In genomic region chr6:151012321-151013294, GRCh38 we compare ENCODE assay signal across 22 cellular contexts.
DNase-seq lines count a peak whose midpoint lies in the region; ATAC-seq and TF ChIP-seq lines count a peak whose summit lies in the region.
"Had no signal": no experiment of that assay in that cellular context is flagged by ENCODE, and none has a peak within 500 bp of the region (broad histone marks: within the 10 kb centered on the region; RNA-seq: fewer than 3 reads in every experiment).

No MANE protein-coding gene starts in this region.

- POLR2A ChIA-PET in Panc1 (lab: Charles Lee), result no interaction called here

- H3K9me3 ChIP-seq in Panc1 (ENCODE audit: control insufficient read depth, insufficient read depth, low read depth, low read length), result no peaks in the 10 kb centered on the region
- H3K9me3 ChIP-seq: colonic mucosa, transverse colon had no signal

- no TSS peak for BruUV-seq in Panc1 (replicated peaks; lab: Mats Ljungman, UMichigan)

- peak; percentile 62 for DNase-seq in EL
- DNase-seq in Panc1 (ENCODE audit: low read depth, low spot score), result no peak
- DNase-seq in dermis microvascular lymphatic vessel endothelial cell (ENCODE audit: low read depth in 2 of 2), result peak; percentile 86 to 92
- no peak for DNase-seq in Kasumi-1 (lab: John Stamatoyannopoulos, UW)
- DNase-seq in C1 segment of cervical spinal cord (lab: John Stamatoyannopoulos, UW), result no peak
- no peak for DNase-seq in activated naive CD4-positive, alpha-beta T cell treated with anti-CD3 and anti-CD28 coated beads, Interleukin-2, amount 50 U/mL, for 16 hours
- DNase-seq: activated CD8-positive, alpha-beta memory T cell treated with anti-CD3 and anti-CD28 coated beads for 24 hours; activated T-cell treated with anti-CD3 and anti-CD28 coated beads, Interleukin-2, amount 50 U/mL, for 48 hours; colonic mucosa; DND-41; NCI-H1417; NCI-H510A; RPMI8226; stimulated activated naive CD8-positive, alpha-beta T cell treated with anti-CD3 and anti-CD28 coated beads, Interleukin-15, amount 100 ng/mL, for 72 hours; transverse colon had no signal

- H3K36me3 ChIP-seq in Panc1 (ENCODE audit: control insufficient read depth, insufficient read depth, low read length), result no peaks in the 10 kb centered on the region
- H3K36me3 ChIP-seq: colonic mucosa, transverse colon had no signal

- H3K27me3 ChIP-seq in Panc1 (ENCODE audit: control insufficient read depth, insufficient read depth, low read length), result no peaks in the 10 kb centered on the region
- H3K27me3 ChIP-seq: colonic mucosa, transverse colon had no signal

- H3K4me3 ChIP-seq in Panc1 (ENCODE audit: low read depth in 2 of 2, low read length in 2 of 2), result no peak overlapping the region
- H3K4me3 ChIP-seq: colonic mucosa, skin epidermis, transverse colon had no signal

- peak overlapping the region; percentile 6; the same call in 1 of the 2 replicates for H3K27ac ChIP-seq in Panc1 (ENCODE audit: low read length)
- H3K27ac ChIP-seq: colonic mucosa, parathyroid adenoma, skin epidermis, transverse colon had no signal

- no peak for TF ChIP-seq CTCF in Panc1 (IDR thresholded peaks at IDR 0.05)
- TF ChIP-seq CTCF in nephron (IDR thresholded peaks at IDR 0.05; ENCODE audit: unreplicated experiment in 3 of 3), result no peak

- H3K36me3 Mint-ChIP-seq in nephron (ENCODE audit: low read depth), result peaks cover 11% of the 10 kb centered on the region

- H3K9me3 Mint-ChIP-seq in nephron, result no peaks in the 10 kb centered on the region
- H3K9me3 Mint-ChIP-seq: activated naive CD4-positive, alpha-beta T cell treated with anti-CD3 and anti-CD28 coated beads, Interleukin-2, amount 50 U/mL, for 24 hours; stimulated activated naive CD8-positive, alpha-beta T cell treated with anti-CD3 and anti-CD28 coated beads, Interleukin-15, amount 100 ng/mL, for 72 hours had no signal

- H3K4me3 Mint-ChIP-seq in nephron, result no peak overlapping the region
- H3K4me3 Mint-ChIP-seq: activated naive CD4-positive, alpha-beta T cell treated with anti-CD3 and anti-CD28 coated beads, Interleukin-2, amount 50 U/mL, for 24 hours; stimulated activated naive CD8-positive, alpha-beta T cell treated with anti-CD3 and anti-CD28 coated beads, Interleukin-15, amount 100 ng/mL, for 72 hours had no signal

- no peaks in the 10 kb centered on the region for H3K27me3 Mint-ChIP-seq in nephron (ENCODE audit: low read depth)
- H3K27me3 Mint-ChIP-seq: activated naive CD4-positive, alpha-beta T cell treated with anti-CD3 and anti-CD28 coated beads, Interleukin-2, amount 50 U/mL, for 24 hours; stimulated activated naive CD8-positive, alpha-beta T cell treated with anti-CD3 and anti-CD28 coated beads, Interleukin-15, amount 100 ng/mL, for 72 hours had no signal

- H3K4me1 ChIP-seq in Panc1 (ENCODE audit: control insufficient read depth, insufficient read depth, low read length), result peaks cover 17% of the 10 kb centered on the region
- H3K4me1 ChIP-seq: colonic mucosa had no signal

- peak overlapping the region in 2 of 3 experiments; percentile 5 to 9 for H3K27ac Mint-ChIP-seq in nephron
- H3K27ac Mint-ChIP-seq: activated naive CD4-positive, alpha-beta T cell treated with anti-CD3 and anti-CD28 coated beads, Interleukin-2, amount 50 U/mL, for 24 hours; stimulated activated naive CD8-positive, alpha-beta T cell treated with anti-CD3 and anti-CD28 coated beads, Interleukin-15, amount 100 ng/mL, for 72 hours had no signal

- H3K4me1 Mint-ChIP-seq in nephron, result peaks cover 33% of the 10 kb centered on the region
- H3K4me1 Mint-ChIP-seq: activated naive CD4-positive, alpha-beta T cell treated with anti-CD3 and anti-CD28 coated beads, Interleukin-2, amount 50 U/mL, for 24 hours; stimulated activated naive CD8-positive, alpha-beta T cell treated with anti-CD3 and anti-CD28 coated beads, Interleukin-15, amount 100 ng/mL, for 72 hours had no signal

- CTCF ChIA-PET in Panc1 (lab: Charles Lee), result interaction anchor here (4.0 kb wide), 1 partner anchor 312 kb away, joined by 39 read pairs; no protein-coding TSS in a partner anchor

- ATAC-seq in Panc1, result no peak
- no peak for ATAC-seq in GM21360 (IDR thresholded peaks at IDR 0.05; ENCODE audit: unreplicated experiment)
- ATAC-seq: activated CD4-positive, CD25-positive, alpha-beta regulatory T cell treated with anti-CD3 and anti-CD28 coated beads, Interleukin-2, amount 50 U/mL, for 24 hours; SK-N-SH treated with all-trans-retinoic acid at 6 μM for 48 hours; stimulated activated naive CD8-positive, alpha-beta T cell treated with anti-CD3 and anti-CD28 coated beads, Interleukin-15, amount 100 ng/mL, for 72 hours had no signal

- intact Hi-C loops in Panc1 (cut with micrococcal nuclease; ENCODE audit: unreplicated experiment), result no loop called here

- in situ Hi-C loops in Panc1 (cut with HindIII; ENCODE audit: low pct_unique_long_range_greater_than_20kb, low sequenced_read_pairs), result no loop called here

Comparison
In these comparisons a context has a peak if more than half of its experiments do, and no peak if none do; other contexts are left out.
1. DNase-seq: peak in EL (single experiment) and dermis microvascular lymphatic vessel endothelial cell (2 of 2); none in Panc1 (single experiment), Kasumi-1 (0 of 2), C1 segment of cervical spinal cord (0 of 14) and activated naive CD4-positive, alpha-beta T cell treated with anti-CD3 and anti-CD28 coated beads, Interleukin-2, amount 50 U/mL, for 16 hours (single experiment).